Comparison of ENCODE assay signal across 17 cellular contexts in genomic region chr1:61271412-61271789, GRCh38.
A peak's percentile ranks its signal among the peaks of the same experiment; 100 is the strongest.
DNase-seq lines count a peak whose midpoint lies in the region; ATAC-seq and TF ChIP-seq lines count a peak whose summit lies in the region.
"Had no signal": no experiment of that assay in that cellular context is flagged by ENCODE, and none has a peak within 500 bp of the region (broad histone marks: within the 10 kb centered on the region; RNA-seq: fewer than 3 reads in every experiment).

No MANE protein-coding gene starts in this region.

- H3K27ac ChIP-seq in cingulate gyrus (ENCODE audit: low read depth, low read length) (peak overlapping the region; percentile 43), esophagus muscularis mucosa (replicated peaks in 1 of 4) (no peak overlapping the region)
- H3K27ac ChIP-seq: BLaER1, esophagus squamous epithelium, ovary, tibial artery had no signal

- H3K4me3 Mint-ChIP-seq in WTC11 = no peak overlapping the region
- H3K4me3 Mint-ChIP-seq: activated B cell treated with CpG ODN at 0.5 μM for 24 hours, HFFc6 had no signal

- H3K4me1 ChIP-seq in esophagus muscularis mucosa = peaks cover 13 to 68% (median 59%) of the 10 kb centered on the region in 4 donors
- H3K4me1 ChIP-seq: BLaER1 had no signal

- H3K9me3 Mint-ChIP-seq in WTC11 = no peaks in the 10 kb centered on the region
- H3K9me3 Mint-ChIP-seq: activated B cell treated with CpG ODN at 0.5 μM for 24 hours, HFFc6 had no signal

- no peak for TF ChIP-seq POLR2A in esophagus muscularis mucosa (IDR thresholded peaks at IDR 0.05; ENCODE audit: low read depth)

- intact Hi-C loops in esophagus muscularis mucosa (cut with DNase I) = no loop called here

- H3K36me3 Mint-ChIP-seq in WTC11 = no peaks in the 10 kb centered on the region

- H3K4me1 Mint-ChIP-seq in WTC11 = peaks cover 51% of the 10 kb centered on the region
- H3K4me1 Mint-ChIP-seq: activated B cell treated with CpG ODN at 0.5 μM for 24 hours had no signal

- 91% methylated on average over 5 of the region's 5 CpGs for WGBS in esophagus muscularis mucosa

- no peaks in the 10 kb centered on the region for H3K36me3 ChIP-seq in esophagus muscularis mucosa
- H3K36me3 ChIP-seq: BLaER1, esophagus squamous epithelium, ovary, tibial artery had no signal

- no peaks in the 10 kb centered on the region for H3K27me3 Mint-ChIP-seq in WTC11 (ENCODE audit: low read depth)
- H3K27me3 Mint-ChIP-seq: activated B cell treated with CpG ODN at 0.5 μM for 24 hours had no signal

- TF ChIP-seq EP300 in esophagus muscularis mucosa (IDR thresholded peaks at IDR 0.05) = no peak

- CTCF ChIA-PET in WTC11 (lab: Charles Lee) = interaction anchor here (0.6 kb wide), 1 partner anchor 348 kb away, joined by 3 read pairs; no protein-coding TSS in a partner anchor

- no peaks in the 10 kb centered on the region for H3K27me3 ChIP-seq in esophagus muscularis mucosa
- H3K27me3 ChIP-seq: BLaER1, esophagus squamous epithelium, ovary, tibial artery had no signal

- ATAC-seq in WTC11 (peak; percentile 76), GM19328 (IDR thresholded peaks at IDR 0.05; ENCODE audit: unreplicated experiment) (no peak)

- TF ChIP-seq CTCF in WTC11 (IDR thresholded peaks at IDR 0.05) (no peak), esophagus muscularis mucosa (IDR thresholded peaks at IDR 0.05) (no peak)

- peak; percentile 7 for DNase-seq in stimulated activated CD4-positive, alpha-beta T cell treated with anti-CD3 and anti-CD28 coated beads, Interleukin-1b, Interleukin-23, amount 100 ng/mL, for 48 hours
- no peak for DNase-seq in stimulated activated CD4-positive, alpha-beta T cell treated with anti-CD3 and anti-CD28 coated beads, Interleukin-12 subunit alpha, Interleukin-12 subunit beta, amount 100 ng/mL, for 4 hours
- DNase-seq in WTC11 (ENCODE audit: low spot score) (no peak), esophagus muscularis mucosa (ENCODE audit: extremely low spot score) (no peak), KBM-7 (no peak)
- peak; percentile 27 for DNase-seq in stimulated activated CD8-positive, alpha-beta memory T cell treated with anti-CD3 and anti-CD28 coated beads, Interleukin-4, amount 100 ng/mL, for 48 hours
- DNase-seq: activated B cell treated with CpG ODN at 0.5 μM for 24 hours, esophagus squamous epithelium, HFFc6, Karpas-422, NCI-H1092 treated with DMSO at 0.1 percent for 48 hours, NCI-H2081 treated with DMSO at 0.1 percent for 48 hours, ovary, tibial artery had no signal

- POLR2A ChIA-PET in WTC11 (lab: Charles Lee) = no interaction called here

- H3K9me3 ChIP-seq in esophagus muscularis mucosa = no peaks in the 10 kb centered on the region
- H3K9me3 ChIP-seq: BLaER1, esophagus squamous epithelium, ovary, tibial artery had no signal

- in situ Hi-C loops in KBM-7 (cut with MboI; ENCODE audit: low pct_unique_long_range_greater_than_20kb, low sequenced_read_pairs) = no loop called here

- H3K27ac Mint-ChIP-seq in WTC11 = no peak overlapping the region
- H3K27ac Mint-ChIP-seq: activated B cell treated with CpG ODN at 0.5 μM for 24 hours, HFFc6 had no signal

- no peak overlapping the region for H3K4me3 ChIP-seq in esophagus muscularis mucosa
- H3K4me3 ChIP-seq: BLaER1, esophagus squamous epithelium, ovary, tibial artery had no signal

TF ChIP-seq in WTC11, 78 proteins besides CTCF, POLR2A, EP300 and RAD21 (continues in another document):
- TF ChIP-seq, protein P1, sequence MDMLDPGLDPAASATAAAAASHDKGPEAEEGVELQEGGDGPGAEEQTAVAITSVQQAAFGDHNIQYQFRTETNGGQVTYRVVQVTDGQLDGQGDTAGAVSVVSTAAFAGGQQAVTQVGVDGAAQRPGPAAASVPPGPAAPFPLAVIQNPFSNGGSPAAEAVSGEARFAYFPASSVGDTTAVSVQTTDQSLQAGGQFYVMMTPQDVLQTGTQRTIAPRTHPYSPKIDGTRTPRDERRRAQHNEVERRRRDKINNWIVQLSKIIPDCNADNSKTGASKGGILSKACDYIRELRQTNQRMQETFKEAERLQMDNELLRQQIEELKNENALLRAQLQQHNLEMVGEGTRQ (CRISPR knock-in tag; IDR thresholded peaks at IDR 0.05) = no peak
- no peak for TF ChIP-seq JUN (CRISPR knock-in tag; IDR thresholded peaks at IDR 0.05)
- TF ChIP-seq ATF1 (CRISPR knock-in tag; IDR thresholded peaks at IDR 0.05) = no peak
- no peak for TF ChIP-seq ZNF281 (CRISPR knock-in tag; IDR thresholded peaks at IDR 0.05)
- TF ChIP-seq ATF2 (CRISPR knock-in tag; IDR thresholded peaks at IDR 0.05; ENCODE audit: borderline replicate concordance, low read depth) = no peak
- no peak for TF ChIP-seq NFATC4 (CRISPR knock-in tag; IDR thresholded peaks at IDR 0.05)
- TF ChIP-seq NR2C2 (CRISPR knock-in tag; IDR thresholded peaks at IDR 0.05) = no peak
- no peak for TF ChIP-seq PRDM15 (CRISPR knock-in tag; IDR thresholded peaks at IDR 0.05)
- TF ChIP-seq ATF6 (CRISPR knock-in tag; IDR thresholded peaks at IDR 0.05) = no peak
- TF ChIP-seq SP1 (CRISPR knock-in tag; conservative IDR thresholded peaks at IDR 0.05) = no peak
- TF ChIP-seq TEAD1 (CRISPR knock-in tag; IDR thresholded peaks at IDR 0.05) = no peak

Comparison
In these comparisons a context has a peak if more than half of its experiments do, and no peak if none do; other contexts are left out.
1. DNase-seq: peak in stimulated activated CD4-positive, alpha-beta T cell treated with anti-CD3 and anti-CD28 coated beads, Interleukin-1b, Interleukin-23, amount 100 ng/mL, for 48 hours (single experiment) and stimulated activated CD8-positive, alpha-beta memory T cell treated with anti-CD3 and anti-CD28 coated beads, Interleukin-4, amount 100 ng/mL, for 48 hours (single experiment); none in stimulated activated CD4-positive, alpha-beta T cell treated with anti-CD3 and anti-CD28 coated beads, Interleukin-12 subunit alpha, Interleukin-12 subunit beta, amount 100 ng/mL, for 4 hours (single experiment), WTC11 (single experiment), esophagus muscularis mucosa (single experiment) and KBM-7 (single experiment).